Comparison of ENCODE assay signal across 17 cellular contexts in the genomic region with DNA sequence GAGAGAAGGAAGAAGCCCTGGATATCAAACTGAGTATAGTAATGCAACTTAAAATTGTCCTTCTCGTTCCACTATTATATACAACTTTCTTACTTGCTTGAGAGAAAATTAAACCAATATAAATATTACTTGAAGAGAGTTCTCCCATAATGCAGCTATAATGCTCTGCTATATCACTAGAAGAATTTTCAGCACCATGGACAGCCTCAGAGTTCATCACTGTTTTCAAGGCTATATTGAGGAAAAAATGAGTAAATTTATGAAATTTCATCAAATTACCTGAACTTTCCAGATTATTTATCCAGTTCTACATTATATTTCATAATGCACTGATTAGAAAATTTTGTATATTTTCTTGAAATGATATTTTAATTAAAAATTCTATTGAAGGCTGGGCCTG.
DNase-seq lines count a peak whose midpoint lies in the region; ATAC-seq, FAIRE-seq and TF ChIP-seq lines count a peak whose summit lies in the region.
"Had no signal": no experiment of that assay in that cellular context is flagged by ENCODE, and none has a peak within 500 bp of the region (broad histone marks: within the 10 kb centered on the region; RNA-seq: fewer than 3 reads in every experiment).

No MANE protein-coding gene starts in this region.

- H3K27me3 Mint-ChIP-seq in neural progenitor cell (ENCODE audit: insufficient read depth, low read depth), result no peaks in the 10 kb centered on the region
- H3K27me3 Mint-ChIP-seq in activated CD4-positive, alpha-beta T cell treated with anti-CD3 and anti-CD28 coated beads, Interleukin-2, amount 10 ng/mL, durations not matched to agents 7 days and 5 days, result no peaks in the 10 kb centered on the region
- H3K27me3 Mint-ChIP-seq: activated CD4-positive, alpha-beta memory T cell treated with anti-CD3 and anti-CD28 coated beads, Interleukin-2, amount 10 ng/mL, durations not matched to agents 7 days and 5 days had no signal

- H3K27ac ChIP-seq in PC-3 (ENCODE audit: low read length) (no peak overlapping the region), neural progenitor cell (no peak overlapping the region)
- H3K27ac ChIP-seq: epithelial cell of prostate, tibial nerve had no signal

- H2AFZ ChIP-seq in PC-3 (ENCODE audit: low read length) (no peak overlapping the region), neural progenitor cell (replicated peaks) (no peak overlapping the region)

- H3K9me3 Mint-ChIP-seq in neural progenitor cell, result no peaks in the 10 kb centered on the region
- H3K9me3 Mint-ChIP-seq in activated CD4-positive, alpha-beta T cell treated with anti-CD3 and anti-CD28 coated beads, Interleukin-2, amount 10 ng/mL, durations not matched to agents 7 days and 5 days, result peaks cover 9% of the 10 kb centered on the region

- peak; percentile 12 for FAIRE-seq in endometrium (lab: Jason Lieb, UNC)

- no peaks in the 10 kb centered on the region for H3K4me1 ChIP-seq in PC-3 (ENCODE audit: insufficient read depth, low read length)
- peaks cover 4% of the 10 kb centered on the region for H3K4me1 ChIP-seq in neural progenitor cell
- H3K4me1 ChIP-seq: Caco-2, tibial nerve had no signal

- H3K36me3 ChIP-seq in PC-3 (ENCODE audit: low read depth, low read length), result no peaks in the 10 kb centered on the region
- no peaks in the 10 kb centered on the region for H3K36me3 ChIP-seq in neural progenitor cell
- H3K36me3 ChIP-seq: tibial nerve had no signal

- no TSS peak for BruUV-seq in PC-3 (replicated peaks; lab: Mats Ljungman, UMichigan)

- peaks cover 3% of the 10 kb centered on the region for H3K4me1 Mint-ChIP-seq in neural progenitor cell
- no peaks in the 10 kb centered on the region for H3K4me1 Mint-ChIP-seq in activated CD4-positive, alpha-beta T cell treated with anti-CD3 and anti-CD28 coated beads, Interleukin-2, amount 10 ng/mL, durations not matched to agents 7 days and 5 days
- H3K4me1 Mint-ChIP-seq: activated CD4-positive, alpha-beta memory T cell treated with anti-CD3 and anti-CD28 coated beads, Interleukin-2, amount 10 ng/mL, durations not matched to agents 7 days and 5 days had no signal

- H3K27me3 ChIP-seq in PC-3 (ENCODE audit: low read length) (no peaks in the 10 kb centered on the region), neural progenitor cell (no peaks in the 10 kb centered on the region)
- H3K27me3 ChIP-seq: tibial nerve had no signal

- H3K9ac ChIP-seq in PC-3 (ENCODE audit: low read length) (no peak overlapping the region), neural progenitor cell (no peak overlapping the region)

- no peak for ATAC-seq in PC-3

- H3K4me2 ChIP-seq in PC-3 (ENCODE audit: low read length) (no peak overlapping the region), neural progenitor cell (no peak overlapping the region)

- POLR2A ChIA-PET in PC-3 (lab: Charles Lee; ENCODE audit: unreplicated experiment), result no interaction called here
- POLR2A ChIA-PET in activated CD4-positive, alpha-beta T cell treated with anti-CD3 and anti-CD28 coated beads, Interleukin-2, amount 10 ng/mL, durations not matched to agents 7 days and 5 days (lab: Charles Lee), result no interaction called here

- H3K79me2 ChIP-seq in PC-3 (ENCODE audit: low read length) (no peaks in the 10 kb centered on the region), neural progenitor cell (ENCODE audit: low read depth) (no peaks in the 10 kb centered on the region)

- TF ChIP-seq CTCF in PC-3 (conservative IDR thresholded peaks at IDR 0.05; ENCODE audit: low read depth, low read length) (no peak), neural progenitor cell (IDR thresholded peaks at IDR 0.05) (no peak)

- no peaks in the 10 kb centered on the region for H4K20me1 ChIP-seq in PC-3 (ENCODE audit: low read length)
- no peaks in the 10 kb centered on the region for H4K20me1 ChIP-seq in neural progenitor cell (ENCODE audit: low read depth)

- H3K4me3 ChIP-seq in PC-3 (ENCODE audit: low read length) (no peak overlapping the region), neural progenitor cell (no peak overlapping the region)
- H3K4me3 ChIP-seq: tibial nerve had no signal

- H3K9me3 ChIP-seq in PC-3 (ENCODE audit: low read length) (no peaks in the 10 kb centered on the region), neural progenitor cell (ENCODE audit: low read depth) (no peaks in the 10 kb centered on the region)
- H3K9me3 ChIP-seq: Caco-2 had no signal

- DNase-seq in SIG-M5 treated with dmso at 0.1 percent for 504 hours (lab: John Stamatoyannopoulos, UW; ENCODE audit: unreplicated experiment), result peak; percentile 13
- no peak for DNase-seq in SIG-M5 (lab: John Stamatoyannopoulos, UW)
- peak; percentile 31 for DNase-seq in PC-3
- DNase-seq in neural progenitor cell (ENCODE audit: low spot score), result peak; percentile 49
- no peak for DNase-seq in stimulated activated CD4-positive, alpha-beta T cell treated with anti-CD3 and anti-CD28 coated beads, Interleukin-12 subunit alpha, Interleukin-12 subunit beta, amount 100 ng/mL, for 4 hours
- DNase-seq in posterior cingulate gyrus, result no peak
- DNase-seq in activated CD4-positive, alpha-beta T cell treated with anti-CD3 and anti-CD28 coated beads, Interleukin-2, amount 10 ng/mL, durations not matched to agents 7 days and 5 days, result no peak
- DNase-seq: activated CD4-positive, alpha-beta memory T cell treated with anti-CD3 and anti-CD28 coated beads, Interleukin-2, amount 10 ng/mL, durations not matched to agents 7 days and 5 days; IMR-90; midbrain; NCI-H2081; stimulated activated CD4-positive, alpha-beta T cell treated with anti-CD3 and anti-CD28 coated beads, Interleukin-15, amount 100 ng/mL, for 24 hours had no signal

- H3K9me2 ChIP-seq in PC-3 (replicated peaks; ENCODE audit: low read length), result no peaks in the 10 kb centered on the region

- H3K4me3 Mint-ChIP-seq in neural progenitor cell, result no peak overlapping the region
- no peak overlapping the region for H3K4me3 Mint-ChIP-seq in activated CD4-positive, alpha-beta T cell treated with anti-CD3 and anti-CD28 coated beads, Interleukin-2, amount 10 ng/mL, durations not matched to agents 7 days and 5 days
- H3K4me3 Mint-ChIP-seq: activated CD4-positive, alpha-beta memory T cell treated with anti-CD3 and anti-CD28 coated beads, Interleukin-2, amount 10 ng/mL, durations not matched to agents 7 days and 5 days; T-helper 2 cell treated with Interferon-gamma antibody and Interleukin-4, amounts not matched to agents 5 μg/mL and 100 μg/mL, for 36 hours had no signal

- CTCF ChIA-PET in PC-3 (lab: Charles Lee), result no interaction called here
- CTCF ChIA-PET in activated CD4-positive, alpha-beta T cell treated with anti-CD3 and anti-CD28 coated beads, Interleukin-2, amount 10 ng/mL, durations not matched to agents 7 days and 5 days (lab: Charles Lee), result no interaction called here

- no peaks in the 10 kb centered on the region for H3K36me3 Mint-ChIP-seq in neural progenitor cell
- no peaks in the 10 kb centered on the region for H3K36me3 Mint-ChIP-seq in activated CD4-positive, alpha-beta T cell treated with anti-CD3 and anti-CD28 coated beads, Interleukin-2, amount 10 ng/mL, durations not matched to agents 7 days and 5 days (ENCODE audit: low read depth)

- H3K27ac Mint-ChIP-seq in neural progenitor cell, result no peak overlapping the region
- no peak overlapping the region for H3K27ac Mint-ChIP-seq in activated CD4-positive, alpha-beta T cell treated with anti-CD3 and anti-CD28 coated beads, Interleukin-2, amount 10 ng/mL, durations not matched to agents 7 days and 5 days
- H3K27ac Mint-ChIP-seq: activated CD4-positive, alpha-beta memory T cell treated with anti-CD3 and anti-CD28 coated beads, Interleukin-2, amount 10 ng/mL, durations not matched to agents 7 days and 5 days; T-helper 2 cell treated with Interferon-gamma antibody and Interleukin-4, amounts not matched to agents 5 μg/mL and 100 μg/mL, for 36 hours had no signal

- intact Hi-C loops in PC-3 (cut with micrococcal nuclease) (no loop called here), posterior cingulate gyrus (cut with DNase I) (no loop called here)

- H3F3A ChIP-seq in PC-3 (ENCODE audit: low read length, unreplicated experiment) (no peaks in the 10 kb centered on the region), neural progenitor cell (ENCODE audit: low read depth) (no peaks in the 10 kb centered on the region)

Comparison
In these comparisons a context has a peak if more than half of its experiments do, and no peak if none do; other contexts are left out.
1. DNase-seq: peak in SIG-M5 treated with dmso at 0.1 percent for 504 hours (single experiment), PC-3 (single experiment) and neural progenitor cell (single experiment); none in SIG-M5 (single experiment), stimulated activated CD4-positive, alpha-beta T cell treated with anti-CD3 and anti-CD28 coated beads, Interleukin-12 subunit alpha, Interleukin-12 subunit beta, amount 100 ng/mL, for 4 hours (single experiment), posterior cingulate gyrus (0 of 10) and activated CD4-positive, alpha-beta T cell treated with anti-CD3 and anti-CD28 coated beads, Interleukin-2, amount 10 ng/mL, durations not matched to agents 7 days and 5 days (single experiment).